25 cellular contexts compared by ENCODE assay signal in genomic region chr9:27633754-27634153, GRCh38.
"Had no signal": no experiment of that assay in that cellular context is flagged by ENCODE, and none has a peak within 500 bp of the region (broad histone marks: within the 10 kb centered on the region; RNA-seq: fewer than 3 reads in every experiment).

No MANE protein-coding gene starts in this region.

- H3K4me3 ChIP-seq: esophagus muscularis mucosa, left ventricle myocardium inferior, ovary, right lobe of liver, testis, transverse colon, uterus had no signal

- H3K9me3 Mint-ChIP-seq: activated naive CD4-positive, alpha-beta T cell treated with anti-CD3 and anti-CD28 coated beads, Interleukin-2, amount 10 ng/mL, durations not matched to agents 7 days and 5 days; activated T-cell treated with anti-CD3 and anti-CD28 coated beads, Interleukin-2, amount 50 U/mL, for 72 hours; T-helper 2 cell treated with Interferon-gamma antibody and Interleukin-4, amounts not matched to agents 5 μg/mL and 100 μg/mL, for 36 hours had no signal

- H3K27ac ChIP-seq: esophagus muscularis mucosa, left ventricle myocardium inferior, ovary, right lobe of liver, testis, transverse colon, uterus had no signal

- H3K27me3 Mint-ChIP-seq: progenitor cell of endocrine pancreas had no signal

- DNase-seq: activated CD4-positive, alpha-beta T cell treated with anti-CD3 and anti-CD28 coated beads for 4 hours; activated CD4-positive, alpha-beta T cell treated with anti-CD3 and anti-CD28 coated beads, Interleukin-2, amount 50 U/mL, for 4 hours; activated CD4-positive, CD25-positive, alpha-beta regulatory T cell; activated effector memory CD4-positive, alpha-beta T cell treated with anti-CD3 and anti-CD28 coated beads, Interleukin-2, amount 50 U/mL, for 16 hours; activated naive CD4-positive, alpha-beta T cell treated with anti-CD3 and anti-CD28 coated beads, Interleukin-2, amount 10 ng/mL, durations not matched to agents 7 days and 5 days; activated T-cell treated with anti-CD3 and anti-CD28 coated beads for 4 hours; activated T-cell treated with anti-CD3 and anti-CD28 coated beads, Interleukin-2, amount 50 U/mL, for 72 hours; central memory CD4-positive, alpha-beta T cell; effector CD4-positive, alpha-beta T cell; foreskin melanocyte; kidney glomerular epithelial cell; left ventricle myocardium inferior; nephron progenitor cell; ovary; right lobe of liver; stimulated activated CD4-positive, alpha-beta T cell treated with anti-CD3 and anti-CD28 coated beads, Interleukin-12 subunit alpha, Interleukin-12 subunit beta, amount 100 ng/mL, for 4 hours; stimulated activated CD4-positive, alpha-beta T cell treated with anti-CD3 and anti-CD28 coated beads, Interleukin-4, amount 100 ng/mL, for 1 hour; stimulated activated naive CD8-positive, alpha-beta T cell treated with anti-CD3 and anti-CD28 coated beads, Interleukin-15, Interleukin-2, amounts not matched to agents 100 U/mL and 50 U/mL, for 24 hours; T-helper 1 cell; testis; transverse colon; uterus had no signal

- ATAC-seq: activated T-cell treated with anti-CD3 and anti-CD28 coated beads, Interleukin-2, amount 50 U/mL, for 72 hours; stimulated activated naive CD8-positive, alpha-beta T cell treated with anti-CD3 and anti-CD28 coated beads, Interleukin-15, Interleukin-2, amounts not matched to agents 100 U/mL and 50 U/mL, for 24 hours had no signal

- H3K4me1 ChIP-seq: esophagus muscularis mucosa, left ventricle myocardium inferior, testis, uterus had no signal

- H3K4me3 Mint-ChIP-seq: activated naive CD4-positive, alpha-beta T cell treated with anti-CD3 and anti-CD28 coated beads, Interleukin-2, amount 10 ng/mL, durations not matched to agents 7 days and 5 days; activated T-cell treated with anti-CD3 and anti-CD28 coated beads, Interleukin-2, amount 50 U/mL, for 72 hours; nephron progenitor cell; T-helper 2 cell treated with Interferon-gamma antibody and Interleukin-4, amounts not matched to agents 5 μg/mL and 100 μg/mL, for 36 hours had no signal

- H3K9me3 ChIP-seq: esophagus muscularis mucosa, left ventricle myocardium inferior, ovary, right lobe of liver, testis, transverse colon, uterus had no signal

- H3K27me3 ChIP-seq: ovary, right lobe of liver, testis, transverse colon, uterus had no signal

- H3K36me3 Mint-ChIP-seq: activated naive CD4-positive, alpha-beta T cell treated with anti-CD3 and anti-CD28 coated beads, Interleukin-2, amount 10 ng/mL, durations not matched to agents 7 days and 5 days had no signal

- H3K27ac Mint-ChIP-seq: activated naive CD4-positive, alpha-beta T cell treated with anti-CD3 and anti-CD28 coated beads, Interleukin-2, amount 10 ng/mL, durations not matched to agents 7 days and 5 days; activated T-cell treated with anti-CD3 and anti-CD28 coated beads, Interleukin-2, amount 50 U/mL, for 72 hours; nephron progenitor cell; progenitor cell of endocrine pancreas; T-helper 2 cell treated with Interferon-gamma antibody and Interleukin-4, amounts not matched to agents 5 μg/mL and 100 μg/mL, for 36 hours had no signal

- H3K4me1 Mint-ChIP-seq: activated naive CD4-positive, alpha-beta T cell treated with anti-CD3 and anti-CD28 coated beads, Interleukin-2, amount 10 ng/mL, durations not matched to agents 7 days and 5 days; nephron progenitor cell had no signal

- H3K36me3 ChIP-seq: esophagus muscularis mucosa, left ventricle myocardium inferior, ovary, right lobe of liver, transverse colon, uterus had no signal
